ENCODE assay signal across 15 cellular contexts in genomic region chr1:53123462-53124129, GRCh38. TPM values are rescaled to one million over a fixed set of nuclear protein-coding genes. Genes with fewer than 3 reads are reported as not detected.
DNase-seq lines count a peak whose midpoint lies in the region; ATAC-seq, FAIRE-seq and TF ChIP-seq lines count a peak whose summit lies in the region.
"Had no signal": no experiment of that assay in that cellular context is flagged by ENCODE, and none has a peak within 500 bp of the region (broad histone marks: within the 10 kb centered on the region; RNA-seq: fewer than 3 reads in every experiment).

No MANE protein-coding gene starts in this region.

- CTCF ChIA-PET in AG04450 (lab: Charles Lee): interaction anchor here (1.3 kb wide), 1 partner anchor 72 kb away, joined by 3 read pairs; no protein-coding TSS in a partner anchor
- CTCF ChIA-PET in CD4-positive, alpha-beta T cell (lab: Charles Lee): no interaction called here

- H3K9me3 Mint-ChIP-seq in CD4-positive, alpha-beta T cell: no peaks in the 10 kb centered on the region
- no peaks in the 10 kb centered on the region for H3K9me3 Mint-ChIP-seq in natural killer cell
- no peaks in the 10 kb centered on the region for H3K9me3 Mint-ChIP-seq in activated T-cell treated with anti-CD3 and anti-CD28 coated beads, Interleukin-2, amount 50 U/mL, for 72 hours
- H3K9me3 Mint-ChIP-seq: H9 had no signal

- H3K27me3 ChIP-seq in AG04450 (ENCODE audit: control insufficient read depth, insufficient read depth, low read length) (no peaks in the 10 kb centered on the region), colonic mucosa (no peaks in the 10 kb centered on the region), rectal smooth muscle tissue (ENCODE audit: control insufficient read depth, insufficient read depth, low read length) (no peaks in the 10 kb centered on the region)
- no peaks in the 10 kb centered on the region for H3K27me3 ChIP-seq in CD4-positive, alpha-beta T cell (ENCODE audit: control insufficient read depth, insufficient read depth, low read length)

- H3K4me3 Mint-ChIP-seq in CD4-positive, alpha-beta T cell: no peak overlapping the region
- H3K4me3 Mint-ChIP-seq in natural killer cell: no peak overlapping the region
- H3K4me3 Mint-ChIP-seq in activated T-cell treated with anti-CD3 and anti-CD28 coated beads, Interleukin-2, amount 50 U/mL, for 72 hours: no peak overlapping the region
- H3K4me3 Mint-ChIP-seq: H9 had no signal

- H3K9me3 ChIP-seq in AG04450 (ENCODE audit: control insufficient read depth, insufficient read depth, low read length) (peaks cover 5% of the 10 kb centered on the region; the same call in 1 of the 2 replicates), colonic mucosa (no peaks in the 10 kb centered on the region), kidney (ENCODE audit: control insufficient read depth in 1 of 2, low read length in 2 of 2) (no peaks in the 10 kb centered on the region)
- no peaks in the 10 kb centered on the region for H3K9me3 ChIP-seq in CD4-positive, alpha-beta T cell (ENCODE audit: control insufficient read depth, low read length)

- H3K27ac ChIP-seq in AG04450 (ENCODE audit: low read depth, low read length): peak overlapping the region; percentile 93
- H3K27ac ChIP-seq in colonic mucosa: peak overlapping the region; percentile 17
- H3K27ac ChIP-seq in kidney (ENCODE audit: low read depth in 2 of 2, low read length in 2 of 2): no peak overlapping the region
- H3K27ac ChIP-seq in rectal smooth muscle tissue (ENCODE audit: low read depth, low read length): peak overlapping the region; percentile 69
- H3K27ac ChIP-seq in CD4-positive, alpha-beta T cell (ENCODE audit: low read depth, low read length): no peak overlapping the region

- DNase-seq in AG04450 (ENCODE audit: low read depth, low spot score) (no peak), colonic mucosa (no peak), kidney (peak; percentile 74), natural killer cell (no peak), activated T-cell treated with anti-CD3 and anti-CD28 coated beads for 4 hours (no peak)
- no peak for DNase-seq in CD4-positive, alpha-beta T cell
- DNase-seq in activated T-cell treated with anti-CD3 and anti-CD28 coated beads, Interleukin-2, amount 50 U/mL, for 72 hours: no peak
- DNase-seq: activated CD4-positive, alpha-beta T cell treated with anti-CD3 and anti-CD28 coated beads, Interleukin-2, amount 50 U/mL, for 1 hour; activated naive CD4-positive, alpha-beta T cell treated with Interleukin-2 at 50 U/mL for 16 hours; H9; NCI-H1105 treated with DMSO at 0.1 percent for 48 hours; NCI-H510A treated with DMSO at 0.1 percent for 48 hours; RPMI8226 had no signal

- no peak overlapping the region for H3K4me3 ChIP-seq in AG04450 (ENCODE audit: low read depth, low read length)
- no peak overlapping the region for H3K4me3 ChIP-seq in colonic mucosa
- no peak overlapping the region for H3K4me3 ChIP-seq in kidney (ENCODE audit: low read length in 2 of 2)
- H3K4me3 ChIP-seq in rectal smooth muscle tissue (ENCODE audit: low read length): no peak overlapping the region

- no peak for TF ChIP-seq CTCF in AG04450 (IDR thresholded peaks at IDR 0.05; ENCODE audit: low read depth, low read length)
- no peak for TF ChIP-seq CTCF in colonic mucosa (IDR thresholded peaks at IDR 0.05)
- no peak for TF ChIP-seq CTCF in kidney (IDR thresholded peaks at IDR 0.05; ENCODE audit: borderline replicate concordance, extremely low read depth, insufficient read depth)
- no peak for TF ChIP-seq CTCF in CD4-positive, alpha-beta T cell (IDR thresholded peaks at IDR 0.05)
- TF ChIP-seq CTCF in natural killer cell (IDR thresholded peaks at IDR 0.05): no peak

- FAIRE-seq in kidney (lab: Jason Lieb, UNC): no peak

- H3K36me3 ChIP-seq in colonic mucosa (no peaks in the 10 kb centered on the region), kidney (ENCODE audit: control insufficient read depth in 1 of 2, insufficient read depth in 2 of 2, low read length in 2 of 2) (no peaks in the 10 kb centered on the region), rectal smooth muscle tissue (ENCODE audit: control insufficient read depth, insufficient read depth, low read length) (no peaks in the 10 kb centered on the region)

- H3K36me3 Mint-ChIP-seq in CD4-positive, alpha-beta T cell (ENCODE audit: low read depth): no peaks in the 10 kb centered on the region
- H3K36me3 Mint-ChIP-seq in natural killer cell: no peaks in the 10 kb centered on the region
- H3K36me3 Mint-ChIP-seq in activated T-cell treated with anti-CD3 and anti-CD28 coated beads, Interleukin-2, amount 50 U/mL, for 72 hours (ENCODE audit: insufficient read depth in 2 of 2): no peaks in the 10 kb centered on the region

- H3K9ac ChIP-seq in colonic mucosa (ENCODE audit: low read depth in 2 of 2, low read length in 2 of 2) (no peak overlapping the region), kidney (ENCODE audit: low read length in 2 of 2) (no peak overlapping the region), rectal smooth muscle tissue (ENCODE audit: low read length) (no peak overlapping the region)

- H3K27me3 Mint-ChIP-seq in CD4-positive, alpha-beta T cell: no peaks in the 10 kb centered on the region
- no peaks in the 10 kb centered on the region for H3K27me3 Mint-ChIP-seq in natural killer cell (ENCODE audit: low read depth in 2 of 2)
- H3K27me3 Mint-ChIP-seq in activated T-cell treated with anti-CD3 and anti-CD28 coated beads, Interleukin-2, amount 50 U/mL, for 72 hours (ENCODE audit: low read depth): peaks cover 7% of the 10 kb centered on the region

- H3K4me1 ChIP-seq in colonic mucosa (no peaks in the 10 kb centered on the region), kidney (ENCODE audit: control insufficient read depth in 1 of 2, insufficient read depth in 1 of 2, low read depth in 1 of 2, low read length in 2 of 2) (peaks cover 6 to 24% of the 10 kb centered on the region in 2 donors), rectal smooth muscle tissue (ENCODE audit: control insufficient read depth, insufficient read depth, low read length) (peaks cover 45% of the 10 kb centered on the region)

- no peak overlapping the region for H3K27ac Mint-ChIP-seq in CD4-positive, alpha-beta T cell
- H3K27ac Mint-ChIP-seq in natural killer cell: no peak overlapping the region
- no peak overlapping the region for H3K27ac Mint-ChIP-seq in activated T-cell treated with anti-CD3 and anti-CD28 coated beads, Interleukin-2, amount 50 U/mL, for 72 hours
- H3K27ac Mint-ChIP-seq: H9 had no signal

- intact Hi-C loops in colonic mucosa (cut with DNase I): no loop called here
- intact Hi-C loops in kidney (cut with DNase I): no loop called here
- intact Hi-C loops in CD4-positive, alpha-beta T cell (cut with DNase I, micrococcal nuclease): no loop called here
- intact Hi-C loops in natural killer cell (cut with micrococcal nuclease): no loop called here

- ATAC-seq in CD4-positive, alpha-beta T cell (ENCODE audit: poor library complexity): no peak
- ATAC-seq in natural killer cell: no peak
- ATAC-seq in activated T-cell treated with anti-CD3 and anti-CD28 coated beads, Interleukin-2, amount 50 U/mL, for 72 hours (replicated peaks in 1 of 2): no peak

- POLR2A ChIA-PET in AG04450 (lab: Yijun Ruan, JAX): interaction anchor here (0.8 kb wide), 1 partner anchor 15 kb away, joined by 4 read pairs; no protein-coding TSS in a partner anchor
- POLR2A ChIA-PET in CD4-positive, alpha-beta T cell (lab: Charles Lee): no interaction called here

- H3K4me1 Mint-ChIP-seq in CD4-positive, alpha-beta T cell (ENCODE audit: low read depth): no peaks in the 10 kb centered on the region
- peaks cover 29 to 37% of the 10 kb centered on the region in 2 donors for H3K4me1 Mint-ChIP-seq in natural killer cell
- peaks cover 7% of the 10 kb centered on the region for H3K4me1 Mint-ChIP-seq in activated T-cell treated with anti-CD3 and anti-CD28 coated beads, Interleukin-2, amount 50 U/mL, for 72 hours (ENCODE audit: low read depth)

RNA-seq across cellular contexts. Expression of gene SLC1A7, which starts 18.8 kb away (rescaled TPM):
- polyA plus RNA-seq in AG04450 (2011; rRNA removed): 0.05 and 0.11 TPM in 2 replicates
- not detected in 2 replicates for polyA minus RNA-seq in AG04450 (2011; rRNA and poly(A)+ RNA removed)
- 1 to 10 TPM in 1 of 2 donors, under 1 TPM in 1; 0.50 to 1.1 TPM for total RNA-seq in colonic mucosa
- not detected for total RNA-seq in kidney
- 1.0 TPM for polyA plus RNA-seq in kidney (ENCODE audit: insufficient read depth, low read depth, low replicate concordance)
- not detected for total RNA-seq in CD4-positive, alpha-beta T cell
- 10 to 100 TPM; 16.0 to 23.9 (median 20.5) TPM for total RNA-seq in natural killer cell
- total RNA-seq in activated T-cell treated with anti-CD3 and anti-CD28 coated beads, Interleukin-2, amount 50 U/mL, for 72 hours: not detected
- total RNA-seq: A172, H9 had no signal

Comparison
In these comparisons a context has a peak if more than half of its experiments do, and no peak if none do; other contexts are left out.
1. H3K27ac ChIP-seq: peak in AG04450 (single experiment), colonic mucosa (single experiment) and rectal smooth muscle tissue (single experiment); none in kidney (0 of 2) and CD4-positive, alpha-beta T cell (single experiment).
2. RNA of gene SLC1A7, which starts 18.8 kb away (total RNA-seq): 16.0 to 23.9 TPM in natural killer cell; 0.50 to 1.1 TPM in colonic mucosa, not detected in kidney (single experiment), not detected in CD4-positive, alpha-beta T cell and not detected in activated T-cell treated with anti-CD3 and anti-CD28 coated beads, Interleukin-2, amount 50 U/mL, for 72 hours; every median in the first group is over 4 times any median in the second.